Comparison of ENCODE assay signal across 8 cellular contexts in the genomic region with DNA sequence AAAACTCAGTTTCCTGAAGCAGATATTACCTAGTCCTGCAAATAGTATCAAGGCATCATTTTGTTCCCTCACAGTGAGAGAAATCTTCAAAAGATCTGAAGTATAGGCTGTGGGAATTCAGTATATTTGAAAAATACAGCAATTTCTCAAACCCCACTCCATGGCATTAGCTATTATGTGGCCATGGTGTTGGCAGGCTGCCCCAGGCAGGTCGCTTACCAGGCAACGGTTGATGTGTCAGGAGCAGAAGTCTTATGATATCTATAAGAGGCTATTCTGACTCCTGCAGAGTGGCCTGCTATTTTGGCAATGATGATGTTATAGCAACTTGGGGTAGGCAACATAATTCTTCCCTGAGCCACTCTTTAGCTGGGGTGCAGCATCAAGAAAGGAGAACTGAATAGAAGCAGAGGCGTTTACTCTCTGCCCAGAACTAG.
A peak's percentile ranks its signal among the peaks of the same experiment; 100 is the strongest.
DNase-seq lines count a peak whose midpoint lies in the region; ATAC-seq and TF ChIP-seq lines count a peak whose summit lies in the region.

No MANE protein-coding gene starts in this region.

- H3K27me3 ChIP-seq in OCI-LY1 (ENCODE audit: insufficient read depth, low read length), result no peaks in the 10 kb centered on the region
- no peaks in the 10 kb centered on the region for H3K27me3 ChIP-seq in tibial nerve

- peak; percentile 64 for DNase-seq in left cardiac atrium
- peak in 1 of 2 donors; percentile 31 for DNase-seq in tibial nerve (ENCODE audit: low spot score in 2 of 2)
- no peak for DNase-seq in NCI-H510A (lab: John Stamatoyannopoulos, UW)
- no peak for DNase-seq in stimulated activated CD4-positive, alpha-beta T cell treated with anti-CD3 and anti-CD28 coated beads, Interleukin-4, amount 100 ng/mL, for 24 hours
- no peak for DNase-seq in GM19240 (ENCODE audit: insufficient read length, low spot score)

- H3K9me2 ChIP-seq in OCI-LY1 (ENCODE audit: low read depth, low read length), result no peaks in the 10 kb centered on the region

- H2AFZ ChIP-seq in OCI-LY1 (ENCODE audit: low read length), result no peak overlapping the region

- H4K20me1 ChIP-seq in OCI-LY1 (ENCODE audit: insufficient read depth, low read length), result no peaks in the 10 kb centered on the region

- intact Hi-C loops in left cardiac atrium (cut with DNase I), result no loop called here

- H3K4me3 ChIP-seq in OCI-LY1 (ENCODE audit: low read depth, low read length, poor library complexity, severe bottlenecking) (no peak overlapping the region), tibial nerve (no peak overlapping the region)

- TF ChIP-seq CTCF in OCI-LY1 (IDR thresholded peaks at IDR 0.05; ENCODE audit: low read length) (no peak), tibial nerve (IDR thresholded peaks at IDR 0.05) (no peak)

- no peaks in the 10 kb centered on the region for H3K36me3 ChIP-seq in OCI-LY1 (ENCODE audit: insufficient read depth, low read length)
- peaks cover 0 to 14% (median 0%) of the 10 kb centered on the region in 3 donors for H3K36me3 ChIP-seq in tibial nerve

- peak overlapping the region; percentile 5; the same call in 1 of the 2 replicates for H3K4me2 ChIP-seq in OCI-LY1 (ENCODE audit: low read length)

- TF ChIP-seq EP300 in tibial nerve (IDR thresholded peaks at IDR 0.05), result no peak

- H3K9ac ChIP-seq in OCI-LY1 (ENCODE audit: low read length), result no peak overlapping the region

- no peaks in the 10 kb centered on the region for H3F3A ChIP-seq in OCI-LY1 (ENCODE audit: insufficient read depth, low read length)

- H3K9me3 ChIP-seq in OCI-LY1 (ENCODE audit: low read length), result no peaks in the 10 kb centered on the region
- H3K9me3 ChIP-seq in tibial nerve, result no peaks in the 10 kb centered on the region

- ATAC-seq in GM18502 (IDR thresholded peaks at IDR 0.05; ENCODE audit: poor library complexity, unreplicated experiment) (peak; percentile 49), HG02763 (IDR thresholded peaks at IDR 0.05; ENCODE audit: unreplicated experiment) (peak; percentile 35), left cardiac atrium (peak; percentile 27 to 57)

- no peaks in the 10 kb centered on the region for H3K79me2 ChIP-seq in OCI-LY1 (ENCODE audit: insufficient read depth, low read length)

- TF ChIP-seq POLR2A in tibial nerve (IDR thresholded peaks at IDR 0.05), result no peak

- WGBS in tibial nerve, 2 donors, result 56 to 77% methylated on average over 3 of the region's 3 CpGs

- H3K4me1 ChIP-seq in OCI-LY1 (ENCODE audit: insufficient read depth, low read length, severe bottlenecking) (peaks cover 6% of the 10 kb centered on the region), tibial nerve (peaks cover 0 to 51% (median 18%) of the 10 kb centered on the region in 4 donors)

- no peak overlapping the region for H3K27ac ChIP-seq in OCI-LY1 (ENCODE audit: low read depth, low read length, poor library complexity, severe bottlenecking)
- peak overlapping the region in 3 of 4 donors; percentile 61 to 79 (median 77) for H3K27ac ChIP-seq in tibial nerve
